25 cellular contexts compared by ENCODE assay signal in the genomic region with DNA sequence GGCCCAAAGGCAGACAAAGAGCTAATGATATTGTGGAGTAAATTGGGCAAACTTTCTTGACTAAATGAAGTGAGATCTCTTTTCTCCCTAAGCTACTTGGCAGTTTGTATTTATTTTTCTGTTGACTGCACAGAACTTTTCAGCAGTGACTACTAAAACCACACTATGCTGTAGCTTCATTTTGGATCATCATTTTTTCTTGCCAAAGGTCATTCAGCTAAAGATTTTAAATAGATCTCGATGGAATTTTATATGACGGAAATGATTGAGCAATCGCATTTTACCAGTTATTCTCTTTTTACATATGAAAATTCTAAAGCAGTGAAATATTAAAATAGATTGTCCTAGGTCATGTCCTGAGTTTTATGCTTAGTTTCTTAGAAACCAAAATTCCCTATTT.
"Had no signal": no experiment of that assay in that cellular context is flagged by ENCODE, and none has a peak within 500 bp of the region (broad histone marks: within the 10 kb centered on the region; RNA-seq: fewer than 3 reads in every experiment).

No MANE protein-coding gene starts in this region.

- H3K4me3 ChIP-seq: coronary artery, esophagus muscularis mucosa, gastroesophageal sphincter, heart right ventricle, lower lobe of right lung, mucosa of descending colon, sigmoid colon, skin epidermis, suprapubic skin, transverse colon, upper lobe of right lung, uterus had no signal

- H3K9me3 ChIP-seq: esophagus muscularis mucosa, gastroesophageal sphincter, heart right ventricle, lower lobe of right lung, mucosa of descending colon, neutrophil, sigmoid colon, suprapubic skin, transverse colon, upper lobe of right lung, uterus had no signal

- ATAC-seq: foreskin keratinocyte; gastroesophageal sphincter; heart right ventricle; left cardiac atrium; left ventricle myocardium superior; mucosa of descending colon; natural killer cell treated with Interleukin-12 subunit alpha and Interleukin-12 subunit beta and Interleukin-15 and Interleukin-18, amount 100 ng/mL, for 72 hours; stimulated activated naive B cell treated with anti-CD40 and anti-IgM and Interleukin-4, amounts not matched to agents 10 μg/mL and 1 μg/mL and 100 μg/mL, for 72 hours; upper lobe of right lung had no signal

- H3K36me3 ChIP-seq: esophagus muscularis mucosa, gastroesophageal sphincter, heart right ventricle, lower lobe of right lung, neutrophil, sigmoid colon, suprapubic skin, transverse colon, upper lobe of right lung, uterus had no signal

- H3K9ac ChIP-seq: parathyroid adenoma had no signal

- H3K79me2 ChIP-seq: parathyroid adenoma had no signal

- H3K27ac ChIP-seq: coronary artery, esophagus muscularis mucosa, foreskin keratinocyte, gastroesophageal sphincter, heart right ventricle, lower lobe of right lung, neutrophil, sigmoid colon, suprapubic skin, transverse colon, upper lobe of right lung, uterus had no signal

- DNase-seq: dermis blood vessel endothelial cell; effector memory CD4-positive, alpha-beta T cell; foreskin keratinocyte; heart right ventricle; hippocampal formation; left cardiac atrium; left ventricle myocardium superior; lower lobe of right lung; mucosa of descending colon; naive B cell; sigmoid colon; stimulated activated CD4-positive, alpha-beta T cell treated with anti-CD3 and anti-CD28 coated beads, Interleukin-15, amount 100 ng/mL, for 24 hours; stimulated activated CD4-positive, alpha-beta T cell treated with anti-CD3 and anti-CD28 coated beads, Interleukin-2, amount 100 ng/mL, for 48 hours; stimulated activated naive B cell treated with anti-CD40 and anti-IgM and Interleukin-4, amounts not matched to agents 10 μg/mL and 1 μg/mL and 100 μg/mL, for 72 hours; transverse colon; upper lobe of right lung; uterus had no signal

- H3K4me1 ChIP-seq: esophagus muscularis mucosa, foreskin keratinocyte, gastroesophageal sphincter, heart right ventricle, lower lobe of right lung, parathyroid adenoma, sigmoid colon, suprapubic skin, transverse colon, upper lobe of right lung, uterus had no signal

- H2AFZ ChIP-seq: parathyroid adenoma had no signal

- H3K27me3 ChIP-seq: esophagus muscularis mucosa, foreskin keratinocyte, gastroesophageal sphincter, heart right ventricle, neutrophil, sigmoid colon, suprapubic skin, transverse colon, upper lobe of right lung, uterus had no signal
